ENCODE assay signal across 22 cellular contexts in the genomic region with DNA sequence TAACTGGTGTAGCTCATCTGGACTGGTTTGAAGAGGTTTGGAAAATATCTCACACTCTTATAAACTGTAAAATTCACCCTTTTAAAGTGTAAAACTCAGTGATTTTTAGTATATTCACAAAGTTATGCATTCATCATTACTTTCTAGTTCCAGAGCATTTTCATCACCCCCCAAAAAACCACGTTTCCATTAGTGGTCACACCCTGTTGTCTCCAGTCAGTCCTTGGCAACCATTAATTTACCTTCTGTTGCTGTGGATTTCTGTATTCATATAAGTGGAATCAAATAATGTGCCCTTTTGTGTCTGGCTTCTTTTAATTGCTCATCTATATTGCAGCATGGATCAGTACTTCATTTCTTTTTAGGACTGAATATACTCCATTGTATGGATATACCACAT.
"Had no signal": no experiment of that assay in that cellular context is flagged by ENCODE, and none has a peak within 500 bp of the region (broad histone marks: within the 10 kb centered on the region; RNA-seq: fewer than 3 reads in every experiment).

No MANE protein-coding gene starts in this region.

- H3K4me3 Mint-ChIP-seq: activated naive CD8-positive, alpha-beta T cell treated with anti-CD3 and anti-CD28 coated beads, Interleukin-2, amount 10 ng/mL, durations not matched to agents 7 days and 5 days; activated T-helper 17 cell treated with anti-CD3 and anti-CD28 coated beads, Interleukin-2, amount 50 U/mL, for 72 hours; stimulated activated effector memory CD8-positive, alpha-beta T cell treated with anti-CD3 and anti-CD28 coated beads, Interleukin-12 subunit alpha, Interleukin-12 subunit beta, amount 100 ng/mL, for 72 hours; T-helper 2 cell treated with Interferon-gamma antibody and Interleukin-4, amounts not matched to agents 5 μg/mL and 100 μg/mL, for 36 hours had no signal

- H3K9me3 ChIP-seq: heart left ventricle, right lobe of liver, thoracic aorta had no signal

- H3K27me3 ChIP-seq: heart left ventricle, right lobe of liver had no signal

- H3K9me3 Mint-ChIP-seq: activated T-helper 17 cell treated with anti-CD3 and anti-CD28 coated beads, Interleukin-2, amount 50 U/mL, for 72 hours had no signal

- DNase-seq: activated CD4-positive, alpha-beta T cell treated with anti-CD3 and anti-CD28 coated beads, Interleukin-2, amount 50 U/mL, for 48 hours; activated CD4-positive, CD25-positive, alpha-beta regulatory T cell treated with anti-CD3 and anti-CD28 coated beads, Interleukin-2, amount 50 U/mL, for 72 hours; activated naive CD8-positive, alpha-beta T cell treated with anti-CD3 and anti-CD28 coated beads, Interleukin-2, amount 10 ng/mL, durations not matched to agents 7 days and 5 days; amygdala; cortex of kidney; heart left ventricle; left ventricle myocardium superior; mammary epithelial cell; midbrain; occipital lobe; posterior cingulate gyrus; right lobe of liver; stimulated activated CD4-positive, alpha-beta T cell treated with anti-CD3 and anti-CD28 coated beads, Interleukin-2, amount 100 ng/mL, for 24 hours; T-cell; WERI-Rb-1 had no signal

- H3K27ac Mint-ChIP-seq: activated naive CD8-positive, alpha-beta T cell treated with anti-CD3 and anti-CD28 coated beads, Interleukin-2, amount 10 ng/mL, durations not matched to agents 7 days and 5 days; activated T-helper 17 cell treated with anti-CD3 and anti-CD28 coated beads, Interleukin-2, amount 50 U/mL, for 72 hours; stimulated activated effector memory CD8-positive, alpha-beta T cell treated with anti-CD3 and anti-CD28 coated beads, Interleukin-12 subunit alpha, Interleukin-12 subunit beta, amount 100 ng/mL, for 72 hours; T-cell; T-helper 2 cell treated with Interferon-gamma antibody and Interleukin-4, amounts not matched to agents 5 μg/mL and 100 μg/mL, for 36 hours had no signal

- H3K4me3 ChIP-seq: heart left ventricle, right lobe of liver, SK-N-MC, skin epidermis, thoracic aorta had no signal

- H3K36me3 ChIP-seq: heart left ventricle, right lobe of liver, thoracic aorta had no signal

- H3K27me3 Mint-ChIP-seq: activated naive CD8-positive, alpha-beta T cell treated with anti-CD3 and anti-CD28 coated beads, Interleukin-2, amount 10 ng/mL, durations not matched to agents 7 days and 5 days; activated T-helper 17 cell treated with anti-CD3 and anti-CD28 coated beads, Interleukin-2, amount 50 U/mL, for 72 hours; T-cell had no signal

- H3K27ac ChIP-seq: epithelial cell of prostate, heart left ventricle, right lobe of liver, SK-N-MC, skin epidermis, thoracic aorta, WERI-Rb-1 had no signal

- ATAC-seq: activated T-helper 17 cell treated with anti-CD3 and anti-CD28 coated beads, Interleukin-2, amount 50 U/mL, for 72 hours; heart left ventricle; left ventricle myocardium superior; right lobe of liver; stimulated activated effector memory CD8-positive, alpha-beta T cell treated with anti-CD3 and anti-CD28 coated beads, Interleukin-12 subunit alpha, Interleukin-12 subunit beta, amount 100 ng/mL, for 72 hours; T-cell had no signal
